33 cellular contexts compared by ENCODE assay signal in the genomic region with DNA sequence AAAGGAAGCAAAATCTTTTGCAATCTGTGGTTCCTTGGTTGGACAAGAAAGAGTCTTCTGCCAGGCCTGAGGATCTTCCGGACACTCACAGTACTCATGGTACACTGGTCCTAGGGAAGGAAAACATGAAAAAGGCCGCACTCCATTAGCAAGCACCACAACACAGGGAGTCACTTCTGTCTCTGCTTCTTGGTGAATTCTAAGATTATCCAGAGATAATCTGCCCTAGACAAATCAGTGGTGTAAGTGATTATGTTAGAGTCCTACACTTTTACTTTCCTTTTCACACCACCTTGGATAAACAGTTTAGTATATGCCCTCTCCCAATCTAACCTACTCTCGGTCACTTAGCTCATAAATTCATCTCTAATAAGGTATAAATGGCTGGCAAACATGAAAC. TPM values are rescaled to one million over a fixed set of nuclear protein-coding genes. Genes with fewer than 3 reads are reported as not detected.
"Had no signal": no experiment of that assay in that cellular context is flagged by ENCODE, and none has a peak within 500 bp of the region (broad histone marks: within the 10 kb centered on the region; RNA-seq: fewer than 3 reads in every experiment).

No MANE protein-coding gene starts in this region.

- H3K4me3 Mint-ChIP-seq: activated CD4-positive, alpha-beta memory T cell treated with anti-CD3 and anti-CD28 coated beads for 36 hours; activated CD4-positive, alpha-beta T cell treated with anti-CD3 and anti-CD28 coated beads, Interleukin-2, amount 10 ng/mL, durations not matched to agents 24 days and 14 days; activated naive CD4-positive, alpha-beta T cell treated with anti-CD3 and anti-CD28 coated beads, Interleukin-2, amount 50 U/mL, for 24 hours; activated naive CD8-positive, alpha-beta T cell treated with anti-CD3 and anti-CD28 coated beads, Interleukin-2, amount 10 ng/mL, durations not matched to agents 7 days and 5 days; central memory CD8-positive, alpha-beta T cell; T-cell; T-helper 17 cell had no signal

- H3K27me3 Mint-ChIP-seq: activated CD4-positive, alpha-beta memory T cell treated with anti-CD3 and anti-CD28 coated beads for 36 hours; activated CD4-positive, alpha-beta T cell treated with anti-CD3 and anti-CD28 coated beads, Interleukin-2, amount 10 ng/mL, durations not matched to agents 24 days and 14 days; activated naive CD4-positive, alpha-beta T cell treated with anti-CD3 and anti-CD28 coated beads, Interleukin-2, amount 50 U/mL, for 24 hours; activated naive CD8-positive, alpha-beta T cell treated with anti-CD3 and anti-CD28 coated beads, Interleukin-2, amount 10 ng/mL, durations not matched to agents 7 days and 5 days; central memory CD8-positive, alpha-beta T cell; T-cell; T-helper 17 cell had no signal

- H3K27ac ChIP-seq: ascending aorta, cardiac muscle cell, SJCRH30, SK-N-MC had no signal

- ATAC-seq: Panc1, T-cell, T-helper 17 cell had no signal

- H3K27ac Mint-ChIP-seq: activated CD4-positive, alpha-beta memory T cell treated with anti-CD3 and anti-CD28 coated beads for 36 hours; activated CD4-positive, alpha-beta T cell treated with anti-CD3 and anti-CD28 coated beads, Interleukin-2, amount 10 ng/mL, durations not matched to agents 24 days and 14 days; activated naive CD4-positive, alpha-beta T cell treated with anti-CD3 and anti-CD28 coated beads, Interleukin-2, amount 50 U/mL, for 24 hours; activated naive CD8-positive, alpha-beta T cell treated with anti-CD3 and anti-CD28 coated beads, Interleukin-2, amount 10 ng/mL, durations not matched to agents 7 days and 5 days; activated T-helper 2 cell treated with anti-CD3 and anti-CD28 coated beads, Interferon-gamma antibody, Interleukin-2, Interleukin-4, amounts not matched to agents 10 μg/mL and 5 μg/mL and 100 μg/mL, durations not matched to agents 14 hours and 24 hours and 36 hours; T-cell; T-helper 17 cell had no signal

- H3K4me3 ChIP-seq: ascending aorta, cardiac muscle cell, MG63, SJCRH30, SK-N-MC had no signal

- DNase-seq: activated CD4-positive, alpha-beta memory T cell treated with anti-CD3 and anti-CD28 coated beads for 36 hours; activated CD4-positive, alpha-beta T cell treated with anti-CD3 and anti-CD28 coated beads, Interleukin-2, amount 10 ng/mL, durations not matched to agents 24 days and 14 days; activated CD8-positive, alpha-beta memory T cell treated with anti-CD3 and anti-CD28 coated beads, Interleukin-2, amount 50 U/mL, for 4 hours; activated gamma-delta T cell; activated naive CD4-positive, alpha-beta T cell treated with Interleukin-2 at 50 U/mL for 16 hours; activated naive CD8-positive, alpha-beta T cell treated with anti-CD3 and anti-CD28 coated beads, Interleukin-2, amount 10 ng/mL, durations not matched to agents 7 days and 5 days; activated T-cell treated with anti-CD3 and anti-CD28 coated beads, Interleukin-2, amount 50 U/mL, for 48 hours; amygdala; Kasumi-1; KG1; MG63; NCI-H1048; NCI-H1105 treated with DMSO at 0.1 percent for 48 hours; NCI-H1436; NCI-H1694; NCI-H1930; NCI-H2081 treated with DMSO at 0.1 percent for 48 hours; NCI-H446 treated with DMSO at 0.1 percent for 48 hours; NCI-H524; NCI-H69; NCI-H82; SHP77; SJCRH30; T-cell; T-helper 17 cell; T-helper 9 cell had no signal

- H3K9me3 ChIP-seq: ascending aorta, MG63, SJCRH30 had no signal

- H3K4me1 Mint-ChIP-seq: activated naive CD4-positive, alpha-beta T cell treated with anti-CD3 and anti-CD28 coated beads, Interleukin-2, amount 50 U/mL, for 24 hours; central memory CD8-positive, alpha-beta T cell; T-cell had no signal

- H3K27me3 ChIP-seq: ascending aorta, cardiac muscle cell, MG63, SJCRH30 had no signal

- H3K9me3 Mint-ChIP-seq: activated CD4-positive, alpha-beta memory T cell treated with anti-CD3 and anti-CD28 coated beads for 36 hours; activated CD4-positive, alpha-beta T cell treated with anti-CD3 and anti-CD28 coated beads, Interleukin-2, amount 10 ng/mL, durations not matched to agents 24 days and 14 days; activated naive CD4-positive, alpha-beta T cell treated with anti-CD3 and anti-CD28 coated beads, Interleukin-2, amount 50 U/mL, for 24 hours; activated naive CD8-positive, alpha-beta T cell treated with anti-CD3 and anti-CD28 coated beads, Interleukin-2, amount 10 ng/mL, durations not matched to agents 7 days and 5 days; activated T-helper 2 cell treated with anti-CD3 and anti-CD28 coated beads, Interferon-gamma antibody, Interleukin-2, Interleukin-4, amounts not matched to agents 10 μg/mL and 5 μg/mL and 100 μg/mL, durations not matched to agents 14 hours and 24 hours and 36 hours; central memory CD8-positive, alpha-beta T cell; T-cell had no signal

- H3K4me1 ChIP-seq: ascending aorta, SJCRH30 had no signal

RNA-seq across cellular contexts. Expression of gene C11orf65, which starts 19.0 kb away (rescaled TPM):
- total RNA-seq: ascending aorta had no signal
